ENCODE assay signal across 21 cellular contexts in the genomic region with DNA sequence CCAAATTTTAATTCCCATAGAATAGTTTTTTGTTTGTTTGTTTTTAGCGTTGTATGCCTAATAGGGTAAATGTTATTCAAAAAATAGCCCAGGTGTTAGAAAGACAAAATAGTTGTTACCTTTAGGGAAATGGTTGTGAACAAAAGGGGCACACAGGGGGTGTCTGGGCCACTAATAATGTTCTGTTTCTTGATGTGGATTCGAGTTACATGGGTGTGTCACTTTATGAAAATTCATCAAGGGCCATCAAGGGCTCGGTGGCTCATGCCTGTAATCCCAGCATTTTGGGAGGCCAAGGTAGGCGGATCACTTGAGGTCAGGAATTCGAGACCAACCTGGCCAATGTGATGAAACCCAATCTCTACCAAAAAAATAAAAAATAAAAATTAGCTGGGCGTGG.
"Had no signal": no experiment of that assay in that cellular context is flagged by ENCODE, and none has a peak within 500 bp of the region (broad histone marks: within the 10 kb centered on the region; RNA-seq: fewer than 3 reads in every experiment).

No MANE protein-coding gene starts in this region.

- H3K27ac ChIP-seq: neutrophil, parathyroid adenoma, prostate gland, right atrium auricular region, stomach, thyroid gland had no signal

- H3K4me1 Mint-ChIP-seq: neural crest cell; stimulated activated effector memory CD8-positive, alpha-beta T cell treated with anti-CD3 and anti-CD28 coated beads, Interleukin-12 subunit alpha, Interleukin-12 subunit beta, amount 100 ng/mL, for 72 hours had no signal

- H3K27me3 ChIP-seq: neutrophil, right atrium auricular region, stomach, thyroid gland had no signal

- H3K4me1 ChIP-seq: parathyroid adenoma, prostate gland, right atrium auricular region, stomach, thyroid gland had no signal

- H3K9ac ChIP-seq: parathyroid adenoma had no signal

- H3K9me3 Mint-ChIP-seq: effector memory CD8-positive, alpha-beta T cell; natural killer cell treated with Interleukin-12 subunit alpha and Interleukin-12 subunit beta and Interleukin-15 and Interleukin-18, amount 100 ng/mL, for 72 hours; stimulated activated effector memory CD8-positive, alpha-beta T cell treated with anti-CD3 and anti-CD28 coated beads, Interleukin-12 subunit alpha, Interleukin-12 subunit beta, amount 100 ng/mL, for 72 hours had no signal

- H3K4me3 Mint-ChIP-seq: effector memory CD8-positive, alpha-beta T cell; memory B cell; natural killer cell treated with Interleukin-12 subunit alpha and Interleukin-12 subunit beta and Interleukin-15 and Interleukin-18, amount 100 ng/mL, for 72 hours; neural crest cell; stimulated activated effector memory CD8-positive, alpha-beta T cell treated with anti-CD3 and anti-CD28 coated beads, Interleukin-12 subunit alpha, Interleukin-12 subunit beta, amount 100 ng/mL, for 72 hours had no signal

- H3K36me3 Mint-ChIP-seq: memory B cell; natural killer cell treated with Interleukin-12 subunit alpha and Interleukin-12 subunit beta and Interleukin-15 and Interleukin-18, amount 100 ng/mL, for 72 hours; stimulated activated effector memory CD8-positive, alpha-beta T cell treated with anti-CD3 and anti-CD28 coated beads, Interleukin-12 subunit alpha, Interleukin-12 subunit beta, amount 100 ng/mL, for 72 hours had no signal

- H3K36me3 ChIP-seq: neutrophil, prostate gland, right atrium auricular region, stomach, thyroid gland had no signal

- H3K9me3 ChIP-seq: neutrophil, prostate gland, right atrium auricular region, stomach, thyroid gland had no signal

- H3K27ac Mint-ChIP-seq: effector memory CD8-positive, alpha-beta T cell; memory B cell; natural killer cell treated with Interleukin-12 subunit alpha and Interleukin-12 subunit beta and Interleukin-15 and Interleukin-18, amount 100 ng/mL, for 72 hours; stimulated activated effector memory CD8-positive, alpha-beta T cell treated with anti-CD3 and anti-CD28 coated beads, Interleukin-12 subunit alpha, Interleukin-12 subunit beta, amount 100 ng/mL, for 72 hours had no signal

- DNase-seq: cortex of kidney; effector memory CD8-positive, alpha-beta T cell; hypothalamus; kidney; stimulated activated CD4-positive, alpha-beta T cell treated with anti-CD3 and anti-CD28 coated beads, Interleukin-12 subunit alpha, Interleukin-12 subunit beta, amount 100 ng/mL, for 4 hours; stimulated activated CD4-positive, alpha-beta T cell treated with anti-CD3 and anti-CD28 coated beads, Interleukin-1b, Interleukin-23, amount 100 ng/mL, for 48 hours; stimulated activated CD4-positive, alpha-beta T cell treated with anti-CD3 and anti-CD28 coated beads, Interleukin-4, amount 100 ng/mL, for 24 hours; stimulated activated naive CD4-positive, alpha-beta T cell treated with Interleukin-2 at 50 U/mL for 16 hours; stomach; thyroid gland; trophoblast cell had no signal

- H3K27me3 Mint-ChIP-seq: effector memory CD8-positive, alpha-beta T cell; memory B cell; natural killer cell treated with Interleukin-12 subunit alpha and Interleukin-12 subunit beta and Interleukin-15 and Interleukin-18, amount 100 ng/mL, for 72 hours had no signal

- H3K4me3 ChIP-seq: lung, prostate gland, right atrium auricular region, smooth muscle cell, stomach, thyroid gland had no signal
